17 cellular contexts compared by ENCODE assay signal in genomic region chr6:157966597-157966977, GRCh38. TPM values are rescaled to one million over a fixed set of nuclear protein-coding genes. Genes with fewer than 3 reads are reported as not detected.
DNase-seq lines count a peak whose midpoint lies in the region; ATAC-seq, FAIRE-seq and TF ChIP-seq lines count a peak whose summit lies in the region.
"Had no signal": no experiment of that assay in that cellular context is flagged by ENCODE, and none has a peak within 500 bp of the region (broad histone marks: within the 10 kb centered on the region; RNA-seq: fewer than 3 reads in every experiment).

No MANE protein-coding gene starts in this region.

- TF ChIP-seq CTCF in H1 (IDR thresholded peaks at IDR 0.05; ENCODE audit: control extremely low read depth in 1 of 3, insufficient read depth in 1 of 3, low read depth in 1 of 3, low read length in 3 of 3), result no peak
- TF ChIP-seq CTCF in type B pancreatic cell (conservative IDR thresholded peaks at IDR 0.05), result no peak

- TF ChIP-seq RAD21 in H1 (IDR thresholded peaks at IDR 0.05 in 1 of 2, conservative IDR thresholded peaks at IDR 0.05 in 1 of 2; ENCODE audit: low read depth in 2 of 2, low read length in 2 of 2), result no peak

- no peak for TF ChIP-seq EP300 in H1 (IDR thresholded peaks at IDR 0.05; ENCODE audit: borderline replicate concordance in 1 of 2, low read depth in 2 of 2, low read length in 2 of 2)

- H3K4me3 ChIP-seq in H1 (ENCODE audit: extremely low read depth in 1 of 4, insufficient read depth in 2 of 4, low read depth in 3 of 4, low read length in 4 of 4), result no peak overlapping the region
- no peak overlapping the region for H3K4me3 ChIP-seq in mucosa of stomach (ENCODE audit: low read length)
- H3K4me3 ChIP-seq: HAP-1, SK-N-MC had no signal

- CTCF ChIA-PET in H1 (lab: Charles Lee; ENCODE audit: partially characterized antibody), result interaction anchor here (0.9 to 2.2 kb wide), 5 partner anchors 9 to 105 kb away, joined by 3 to 8 read pairs (median 4); no protein-coding TSS in a partner anchor

- POLR2A ChIA-PET in H1 (lab: Charles Lee; ENCODE audit: partially characterized antibody), result interaction anchor here (0.6 to 1.5 kb wide), 3 partner anchors 10 to 23 kb away, joined by 3 to 5 read pairs (median 3); no protein-coding TSS in a partner anchor

- no peak overlapping the region for H3K14ac ChIP-seq in H1 (ENCODE audit: insufficient read length)

- no peak overlapping the region for H3K18ac ChIP-seq in H1 (ENCODE audit: extremely low read depth, low read length)

- H3K4me3 Mint-ChIP-seq in activated CD4-positive, alpha-beta T cell treated with anti-CD3 and anti-CD28 coated beads, Interleukin-2, amount 10 ng/mL, durations not matched to agents 24 days and 14 days, result no peak overlapping the region
- no peak overlapping the region for H3K4me3 Mint-ChIP-seq in type B pancreatic cell

- no peak overlapping the region for H3K23ac ChIP-seq in H1 (ENCODE audit: insufficient read length)

- H4K20me1 ChIP-seq in H1 (replicated peaks in 1 of 2; ENCODE audit: control insufficient read depth in 1 of 2, insufficient read depth in 2 of 2, low read length in 2 of 2), result no peaks in the 10 kb centered on the region

- peaks cover 9% of the 10 kb centered on the region for H3K27me3 Mint-ChIP-seq in activated CD4-positive, alpha-beta T cell treated with anti-CD3 and anti-CD28 coated beads, Interleukin-2, amount 10 ng/mL, durations not matched to agents 24 days and 14 days
- H3K27me3 Mint-ChIP-seq in type B pancreatic cell, result no peaks in the 10 kb centered on the region

- no peak overlapping the region for H3K4me2 ChIP-seq in H1 (ENCODE audit: insufficient read depth in 1 of 2, low read depth in 2 of 2, low read length in 2 of 2)

- H3K27me3 ChIP-seq in H1 (replicated peaks in 1 of 4; ENCODE audit: control insufficient read depth in 3 of 4, extremely low read depth in 1 of 4, insufficient read depth in 3 of 4, low read length in 3 of 4) (no peaks in the 10 kb centered on the region), mucosa of stomach (ENCODE audit: control insufficient read depth, insufficient read depth, low read length) (no peaks in the 10 kb centered on the region)

- no peak overlapping the region for H3K4ac ChIP-seq in H1 (replicated peaks; ENCODE audit: insufficient read length, low read depth, low read length)

- H3K36me3 ChIP-seq in H1 (ENCODE audit: control insufficient read depth in 2 of 4, insufficient read depth in 4 of 4, low read length in 3 of 4) (no peaks in the 10 kb centered on the region), mucosa of stomach (ENCODE audit: control insufficient read depth, insufficient read depth, low read length) (no peaks in the 10 kb centered on the region)
- H3K36me3 ChIP-seq: HAP-1 had no signal

- H2BK20ac ChIP-seq in H1 (ENCODE audit: low read length), result peak overlapping the region; percentile 61; the same call in 1 of the 2 replicates

- no peak for FAIRE-seq in H1 (lab: Jason Lieb, UNC)
- no peak for FAIRE-seq in frontal cortex (lab: Jason Lieb, UNC)

- peaks cover 5% of the 10 kb centered on the region for H3K36me3 Mint-ChIP-seq in activated CD4-positive, alpha-beta T cell treated with anti-CD3 and anti-CD28 coated beads, Interleukin-2, amount 10 ng/mL, durations not matched to agents 24 days and 14 days (ENCODE audit: low read depth)
- H3K36me3 Mint-ChIP-seq in type B pancreatic cell, result no peaks in the 10 kb centered on the region

- no peak overlapping the region for H2BK5ac ChIP-seq in H1 (ENCODE audit: low read depth, low read length)

- no peak overlapping the region for H2AFZ ChIP-seq in H1 (ENCODE audit: low read length)

- H2AK5ac ChIP-seq in H1 (ENCODE audit: low read depth, low read length), result no peak overlapping the region

- no peak for ATAC-seq in HG02973 (IDR thresholded peaks at IDR 0.05; ENCODE audit: unreplicated experiment)

- no peaks in the 10 kb centered on the region for H3K23me2 ChIP-seq in H1 (ENCODE audit: low read depth, low read length)

- H4K91ac ChIP-seq in H1 (replicated peaks; ENCODE audit: insufficient read length, low read length), result no peak overlapping the region

- H3K9me3 ChIP-seq in H1 (ENCODE audit: insufficient read depth in 2 of 2, low read depth in 1 of 2, low read length in 1 of 2) (no peaks in the 10 kb centered on the region), mucosa of stomach (ENCODE audit: control insufficient read depth, low read length) (no peaks in the 10 kb centered on the region)
- H3K9me3 ChIP-seq: HAP-1 had no signal

- H4K8ac ChIP-seq in H1 (ENCODE audit: extremely low read depth, insufficient read depth, low read length), result no peak overlapping the region; the same call in 1 of the 2 replicates

- H3K27ac ChIP-seq in H1 (ENCODE audit: low read depth, low read length), result no peak overlapping the region
- H3K27ac ChIP-seq: 22Rv1, C4-2B, SK-N-MC had no signal

- no peak for DNase-seq in activated CD4-positive, alpha-beta T cell treated with anti-CD3 and anti-CD28 coated beads, Interleukin-2, amount 10 ng/mL, durations not matched to agents 24 days and 14 days
- DNase-seq in activated CD4-positive, alpha-beta T cell treated with anti-CD3 and anti-CD28 coated beads for 4 hours, result no peak
- DNase-seq in H1 (ENCODE audit: low read depth in 1 of 2, low spot score in 2 of 2) (no peak), type B pancreatic cell (ENCODE audit: extremely low spot score, unreplicated experiment) (no peak), putamen (ENCODE audit: low spot score) (no peak), frontal cortex (ENCODE audit: low spot score in 2 of 2) (no peak)
- DNase-seq: AML-193; MM.1S; NCI-H1436 treated with DMSO at 0.1 percent for 48 hours; NCI-H446 treated with DMSO at 0.1 percent for 48 hours; NK-92 treated with Interleukin-12 subunit alpha and Interleukin-12 subunit beta, amount 100 ng/mL, for 24 hours had no signal

- H3K9me3 Mint-ChIP-seq in activated CD4-positive, alpha-beta T cell treated with anti-CD3 and anti-CD28 coated beads, Interleukin-2, amount 10 ng/mL, durations not matched to agents 24 days and 14 days, result no peaks in the 10 kb centered on the region
- peaks cover 5% of the 10 kb centered on the region for H3K9me3 Mint-ChIP-seq in type B pancreatic cell

- WGBS in H1 (ENCODE audit: extremely low coverage in 1 of 2, insufficient coverage in 1 of 2, insufficient read length in 1 of 2, insufficient replicate concordance in 2 of 2, low coverage in 1 of 2, low lambda C conversion rate in 2 of 2, missing lambda C conversion rate in 1 of 2), 2 experiments, result 78% methylated on average over 8 of the region's 8 CpGs; no CpG with 5 or more reads in 1 of the 2 experiments

- TF ChIP-seq POLR2A in H1 (IDR thresholded peaks at IDR 0.05; ENCODE audit: control extremely low read depth in 1 of 2, low read depth in 2 of 2, low read length in 2 of 2), result no peak

- no peak overlapping the region for H4K5ac ChIP-seq in H1 (ENCODE audit: insufficient read length, low read depth, low read length)

- H2BK15ac ChIP-seq in H1 (ENCODE audit: low read length), result no peak overlapping the region

- H3K79me2 ChIP-seq in H1 (ENCODE audit: control insufficient read depth in 1 of 2, insufficient read depth in 2 of 2, low read length in 2 of 2), result no peaks in the 10 kb centered on the region

- peaks cover 2 to 9% (median 6%) of the 10 kb centered on the region in 4 experiments; a peak in 4 of 7 replicates for H3K4me1 ChIP-seq in H1 (replicated peaks in 1 of 4; ENCODE audit: control insufficient read depth in 3 of 4, insufficient read depth in 4 of 4, low read length in 3 of 4)
- peaks cover 15% of the 10 kb centered on the region for H3K4me1 ChIP-seq in mucosa of stomach (ENCODE audit: control insufficient read depth, insufficient read depth, low read length)

- H3K4me1 Mint-ChIP-seq in activated CD4-positive, alpha-beta T cell treated with anti-CD3 and anti-CD28 coated beads, Interleukin-2, amount 10 ng/mL, durations not matched to agents 24 days and 14 days, result peaks cover 29% of the 10 kb centered on the region
- peaks cover 19% of the 10 kb centered on the region for H3K4me1 Mint-ChIP-seq in type B pancreatic cell (ENCODE audit: unreplicated experiment)

- H2BK120ac ChIP-seq in H1 (replicated peaks; ENCODE audit: low read depth, low read length), result no peak overlapping the region

- H3K27ac Mint-ChIP-seq in activated CD4-positive, alpha-beta T cell treated with anti-CD3 and anti-CD28 coated beads, Interleukin-2, amount 10 ng/mL, durations not matched to agents 24 days and 14 days, result peak overlapping the region; percentile 13
- peak overlapping the region; percentile 86 for H3K27ac Mint-ChIP-seq in type B pancreatic cell

- H3K9ac ChIP-seq in H1 (replicated peaks in 1 of 4; ENCODE audit: extremely low read depth in 1 of 4, low read depth in 3 of 4, low read length in 3 of 4), result no peak overlapping the region
- H3K9ac ChIP-seq in mucosa of stomach (ENCODE audit: low read length), result peak overlapping the region; percentile 40

- no peak overlapping the region for H3K56ac ChIP-seq in H1 (replicated peaks; ENCODE audit: insufficient read length, low read depth, low read length)

- intact Hi-C loops in activated CD4-positive, alpha-beta T cell treated with anti-CD3 and anti-CD28 coated beads, Interleukin-2, amount 10 ng/mL, durations not matched to agents 24 days and 14 days (cut with micrococcal nuclease), result loop anchor here (10.0 kb wide), 1 partner anchor 58 kb away; no protein-coding TSS in a partner anchor

- H2BK12ac ChIP-seq in H1 (ENCODE audit: low read depth, low read length), result no peak overlapping the region

- no peaks in the 10 kb centered on the region for H3K79me1 ChIP-seq in H1 (ENCODE audit: low read depth, low read length)

TF ChIP-seq in H1, 55 proteins besides CTCF, POLR2A, EP300 and RAD21 (continues in another document):
- TF ChIP-seq E2F6 (IDR thresholded peaks at IDR 0.05), result no peak
- TF ChIP-seq SIRT6 (IDR thresholded peaks at IDR 0.05; ENCODE audit: low read length), result no peak

RNA-seq across cellular contexts. Expression of gene SYNJ2, which starts 15.1 kb away (rescaled TPM):
- total RNA-seq in activated CD4-positive, alpha-beta T cell treated with anti-CD3 and anti-CD28 coated beads, Interleukin-2, amount 10 ng/mL, durations not matched to agents 24 days and 14 days, result 22.2 and 24.3 TPM in 2 replicates
- 13.5 and 13.9 TPM in 2 replicates for total RNA-seq in H1 (2021; fragmentation: NEBNext Ultra II Directional; extraction: Animal tissue kit (Norgen Biotek cat#: 25700))
- polyA plus RNA-seq in H1 (2011; rRNA removed), result 3.7 TPM in 2 replicates
- 3.4 TPM for polyA plus RNA-seq in H1 (2011; cell fraction: cytosol; rRNA removed)
- 8.0 TPM for polyA plus RNA-seq in H1 (2011; cell fraction: nucleus; rRNA removed)
- 4.8 to 6.4 TPM (median 5.5 TPM) in 4 replicates for polyA plus RNA-seq in H1 (2012, experiment 1 of 2)
- polyA plus RNA-seq in H1 (2012, experiment 2 of 2), result 2.3 TPM
- 6.1 TPM for polyA plus RNA-seq in H1 (2013, experiment 1 of 2)
- polyA plus RNA-seq in H1 (2013, experiment 2 of 2), result 5.8 TPM
- 8.9 and 9.5 TPM in 2 replicates for polyA minus RNA-seq in H1 (2011; rRNA and poly(A)+ RNA removed)
- polyA minus RNA-seq in H1 (2011; cell fraction: cytosol; rRNA and poly(A)+ RNA removed), result 5.3 TPM
- polyA minus RNA-seq in H1 (2011; cell fraction: nucleus; rRNA and poly(A)+ RNA removed), result 6.2 TPM
- total RNA-seq in type B pancreatic cell (ENCODE audit: low replicate concordance) (17.0 and 31.2 TPM in 2 replicates), frontal cortex (6.5 TPM)
